9 cellular contexts compared by ENCODE assay signal in genomic region chr15:99485992-99486370, GRCh38.
DNase-seq lines count a peak whose midpoint lies in the region; ATAC-seq and TF ChIP-seq lines count a peak whose summit lies in the region.
"Had no signal": no experiment of that assay in that cellular context is flagged by ENCODE, and none has a peak within 500 bp of the region (broad histone marks: within the 10 kb centered on the region; RNA-seq: fewer than 3 reads in every experiment).

No MANE protein-coding gene starts in this region.

- H3K4me1 ChIP-seq in ectodermal cell (ENCODE audit: control insufficient read depth, insufficient read depth, low read length), result peaks cover 10% of the 10 kb centered on the region

- H3K9me3 ChIP-seq in ectodermal cell (ENCODE audit: control insufficient read depth, low read length), result no peaks in the 10 kb centered on the region

- H3K4me1 Mint-ChIP-seq in naive thymus-derived CD8-positive, alpha-beta T cell, result peaks cover 18 to 33% (median 26%) of the 10 kb centered on the region in 4 donors

- H3K27me3 ChIP-seq in ectodermal cell (ENCODE audit: control insufficient read depth, insufficient read depth, low read length, poor library complexity, severe bottlenecking), result peaks cover 17% of the 10 kb centered on the region

- peak overlapping the region; percentile 5 to 90 (median 79) for H3K27ac Mint-ChIP-seq in naive thymus-derived CD8-positive, alpha-beta T cell

- TF ChIP-seq RAD21 in Ishikawa (IDR thresholded peaks at IDR 0.05; ENCODE audit: low read depth), result no peak

- peak; percentile 52 to 53 for ATAC-seq in naive thymus-derived CD8-positive, alpha-beta T cell
- ATAC-seq in HG03097 (IDR thresholded peaks at IDR 0.05; ENCODE audit: low FRiP score, unreplicated experiment), result no peak
- no peak for ATAC-seq in GM18909 (IDR thresholded peaks at IDR 0.05; ENCODE audit: poor library complexity, unreplicated experiment)

- H3K27ac ChIP-seq in ectodermal cell (ENCODE audit: insufficient read depth, low read depth, low read length, poor library complexity, severe bottlenecking), result no peak overlapping the region
- H3K27ac ChIP-seq: HL-60 had no signal

- no peaks in the 10 kb centered on the region for H3K36me3 ChIP-seq in ectodermal cell (ENCODE audit: control insufficient read depth, insufficient read depth, low read length)

- no peaks in the 10 kb centered on the region for H3K9me3 Mint-ChIP-seq in naive thymus-derived CD8-positive, alpha-beta T cell

- peaks cover 0 to 4% (median 0%) of the 10 kb centered on the region in 5 donors for H3K27me3 Mint-ChIP-seq in naive thymus-derived CD8-positive, alpha-beta T cell

- DNase-seq in AG10803 (ENCODE audit: low read depth) (no peak), NCI-H526 (lab: John Stamatoyannopoulos, UW) (no peak)
- DNase-seq in naive thymus-derived CD8-positive, alpha-beta T cell, result no peak
- DNase-seq in effector CD8-positive, alpha-beta T cell (lab: John Stamatoyannopoulos, UW), result no peak

- peak overlapping the region; percentile 72 to 89 (median 80) for H3K4me3 Mint-ChIP-seq in naive thymus-derived CD8-positive, alpha-beta T cell

- TF ChIP-seq EP300 in Ishikawa (IDR thresholded peaks at IDR 0.05; ENCODE audit: borderline replicate concordance), result no peak

- WGBS in ectodermal cell, 2 experiments, result 39 to 47% methylated on average over 9 of the region's 9 CpGs

- no peak for TF ChIP-seq CTCF in AG10803 (conservative IDR thresholded peaks at IDR 0.05; ENCODE audit: low read length)

- H3K36me3 Mint-ChIP-seq in naive thymus-derived CD8-positive, alpha-beta T cell, result no peaks in the 10 kb centered on the region

- H3K4me3 ChIP-seq in AG10803 (ENCODE audit: low read length) (peak overlapping the region; percentile 44), ectodermal cell (ENCODE audit: insufficient read depth, low read depth, low read length) (peak overlapping the region; percentile 22)

- POLR2A ChIA-PET in naive thymus-derived CD8-positive, alpha-beta T cell (lab: Charles Lee), result interaction anchor here (0.5 to 2.7 kb wide), 6 partner anchors 9 to 75 kb away, joined by 3 to 10 read pairs (median 5); no protein-coding TSS in a partner anchor

TF ChIP-seq in Ishikawa, 13 proteins besides CTCF, POLR2A, EP300 and RAD21:
- no peak for TF ChIP-seq MAX (IDR thresholded peaks at IDR 0.05)
- peak; percentile 53 for TF ChIP-seq REST (IDR thresholded peaks at IDR 0.05; ENCODE audit: low read depth)
- TF ChIP-seq TCF12 (IDR thresholded peaks at IDR 0.05; ENCODE audit: low read depth), result no peak
- TF ChIP-seq EGR1 (IDR thresholded peaks at IDR 0.05), result no peak

Comparison
In these comparisons a context has a peak if more than half of its experiments do, and no peak if none do; other contexts are left out.
1. ATAC-seq: peak in naive thymus-derived CD8-positive, alpha-beta T cell (2 of 2); none in HG03097 (single experiment) and GM18909 (single experiment).